In genomic region chr13:73998631-73999030, GRCh38 we compare ENCODE assay signal across 9 cellular contexts.
DNase-seq lines count a peak whose midpoint lies in the region; ATAC-seq, FAIRE-seq and TF ChIP-seq lines count a peak whose summit lies in the region.
"Had no signal": no experiment of that assay in that cellular context is flagged by ENCODE, and none has a peak within 500 bp of the region (broad histone marks: within the 10 kb centered on the region; RNA-seq: fewer than 3 reads in every experiment).

No MANE protein-coding gene starts in this region.

- POLR2A ChIA-PET in HepG2 (lab: Yijun Ruan, JAX) = no interaction called here

- WGBS in HepG2 (ENCODE audit: low lambda C conversion rate) = 61% methylated on average over 2 of the region's 2 CpGs
- WGBS in esophagus squamous epithelium, 2 donors = 43 to 81% methylated on average over 2 of the region's 2 CpGs

- intact Hi-C loops in left ventricle myocardium inferior (cut with micrococcal nuclease) = no loop called here
- intact Hi-C loops in HepG2 (cut with micrococcal nuclease; ENCODE audit: unreplicated experiment) = no loop called here
- intact Hi-C loops in esophagus squamous epithelium (cut with DNase I) = no loop called here

- no peak overlapping the region for H2AFZ ChIP-seq in HepG2 (ENCODE audit: low read length)

- no peak for TF ChIP-seq POLR2A in HepG2 (IDR thresholded peaks at IDR 0.05; ENCODE audit: insufficient read depth in 1 of 2, low read depth in 2 of 2, low read length in 2 of 2)
- no peak for TF ChIP-seq POLR2A in esophagus squamous epithelium (IDR thresholded peaks at IDR 0.05)

- peak overlapping the region; percentile 61 for H3K27ac Mint-ChIP-seq in type B pancreatic cell
- H3K27ac Mint-ChIP-seq: T-helper 1 cell treated with Interleukin-12 subunit alpha and Interleukin-12 subunit beta and Interleukin-4 antibody, amounts not matched to agents 30 μg/mL and 1 μg/mL, for 36 hours had no signal

- peaks cover 17% of the 10 kb centered on the region for H3K4me1 ChIP-seq in cardiac muscle cell (ENCODE audit: low read depth)
- peaks cover 22% of the 10 kb centered on the region for H3K4me1 ChIP-seq in left ventricle myocardium inferior
- H3K4me1 ChIP-seq in HepG2 (ENCODE audit: insufficient read depth, low read length) = no peaks in the 10 kb centered on the region
- H3K4me1 ChIP-seq in esophagus squamous epithelium = peaks cover 0 to 8% (median 0%) of the 10 kb centered on the region in 3 donors

- H3K4me2 ChIP-seq in HepG2 (ENCODE audit: low read depth, low read length) = no peak overlapping the region

- no TSS peak for BruUV-seq in HepG2 (replicated peaks; lab: Mats Ljungman, UMichigan)

- no peak for FAIRE-seq in HepG2 (lab: Jason Lieb, UNC)

- H3K4me3 Mint-ChIP-seq in type B pancreatic cell = no peak overlapping the region
- H3K4me3 Mint-ChIP-seq: T-helper 1 cell treated with Interleukin-12 subunit alpha and Interleukin-12 subunit beta and Interleukin-4 antibody, amounts not matched to agents 30 μg/mL and 1 μg/mL, for 36 hours had no signal

- no peaks in the 10 kb centered on the region for H3K9me3 ChIP-seq in cardiac muscle cell (ENCODE audit: low read depth)
- no peaks in the 10 kb centered on the region for H3K9me3 ChIP-seq in left ventricle myocardium inferior (replicated peaks)
- H3K9me3 ChIP-seq in HepG2 (ENCODE audit: low read length) = no peaks in the 10 kb centered on the region
- H3K9me3 ChIP-seq in esophagus squamous epithelium = no peaks in the 10 kb centered on the region

- TF ChIP-seq EP300 in HepG2 (IDR thresholded peaks at IDR 0.05; ENCODE audit: low read depth in 2 of 2, low read length in 2 of 2) = no peak
- TF ChIP-seq EP300 in HepG2 (CRISPR knock-in tag; IDR thresholded peaks at IDR 0.05; ENCODE audit: borderline replicate concordance) = no peak

- H3K9me3 Mint-ChIP-seq in type B pancreatic cell = no peaks in the 10 kb centered on the region
- H3K9me3 Mint-ChIP-seq: T-helper 1 cell treated with Interleukin-12 subunit alpha and Interleukin-12 subunit beta and Interleukin-4 antibody, amounts not matched to agents 30 μg/mL and 1 μg/mL, for 36 hours had no signal

- H3K27ac ChIP-seq in cardiac muscle cell (peak overlapping the region; percentile 21), left ventricle myocardium inferior (replicated peaks) (no peak overlapping the region), HepG2 (ENCODE audit: extremely low read length, insufficient read depth, low read length) (no peak overlapping the region), esophagus squamous epithelium (no peak overlapping the region)

- no peaks in the 10 kb centered on the region for H3K27me3 Mint-ChIP-seq in type B pancreatic cell

- CTCF ChIA-PET in HepG2 (lab: Yijun Ruan, JAX; ENCODE audit: low intra/inter-chr PET ratio, low total read pairs) = no interaction called here

- no peak for TF ChIP-seq RAD21 in HepG2 (CRISPR knock-in tag; IDR thresholded peaks at IDR 0.05)

- no peak overlapping the region for H3K9ac ChIP-seq in HepG2 (ENCODE audit: insufficient read depth, low read depth, low read length)

- H3K36me3 Mint-ChIP-seq in type B pancreatic cell = peaks cover 9% of the 10 kb centered on the region

- H3K27me3 ChIP-seq in cardiac muscle cell (no peaks in the 10 kb centered on the region), left ventricle myocardium inferior (ENCODE audit: low read depth) (no peaks in the 10 kb centered on the region), HepG2 (ENCODE audit: control insufficient read depth in 1 of 2, insufficient read depth in 2 of 2, low read length in 2 of 2) (no peaks in the 10 kb centered on the region), esophagus squamous epithelium (no peaks in the 10 kb centered on the region)

- no peaks in the 10 kb centered on the region for H4K20me1 ChIP-seq in HepG2 (ENCODE audit: insufficient read depth, low read length)

- TF ChIP-seq CTCF in cardiac muscle cell (IDR thresholded peaks at IDR 0.05; ENCODE audit: low read depth, low read length) (no peak), left ventricle myocardium inferior (IDR thresholded peaks at IDR 0.05; ENCODE audit: borderline replicate concordance) (no peak), type B pancreatic cell (conservative IDR thresholded peaks at IDR 0.05) (no peak), HepG2 (CRISPR knock-in tag; IDR thresholded peaks at IDR 0.05) (no peak), esophagus squamous epithelium (IDR thresholded peaks at IDR 0.05) (no peak)

- H3K4me3 ChIP-seq in cardiac muscle cell (no peak overlapping the region), left ventricle myocardium inferior (no peak overlapping the region), HepG2 (replicated peaks in 1 of 3; ENCODE audit: insufficient read depth in 1 of 3, low read depth in 2 of 3, low read length in 3 of 3) (no peak overlapping the region), esophagus squamous epithelium (no peak overlapping the region)

- in situ Hi-C loops in HepG2 (cut with HindIII; ENCODE audit: extremely low pct_ligation_motif_present, low pct_unique_long_range_greater_than_20kb) = no loop called here

- DNase-seq in cardiac muscle cell (ENCODE audit: low read depth in 1 of 2, low spot score in 1 of 2) (no peak), left ventricle myocardium inferior (no peak), type B pancreatic cell (ENCODE audit: extremely low spot score, unreplicated experiment) (no peak), HepG2 (ENCODE audit: low spot score) (no peak), esophagus squamous epithelium (lab: John Stamatoyannopoulos, UW) (no peak), D341Med (ENCODE audit: low spot score) (no peak)

- no peaks in the 10 kb centered on the region for H3K79me2 ChIP-seq in HepG2 (ENCODE audit: insufficient read depth, low read length)

- H3K36me3 ChIP-seq in cardiac muscle cell (no peaks in the 10 kb centered on the region), left ventricle myocardium inferior (no peaks in the 10 kb centered on the region), HepG2 (replicated peaks in 1 of 2; ENCODE audit: control insufficient read depth in 1 of 2, insufficient read depth in 2 of 2, low read length in 2 of 2) (no peaks in the 10 kb centered on the region), esophagus squamous epithelium (no peaks in the 10 kb centered on the region)

- peak; percentile 69 for ATAC-seq in GM21825 (IDR thresholded peaks at IDR 0.05; ENCODE audit: unreplicated experiment)
- peak; percentile 90 for ATAC-seq in HG03520 (IDR thresholded peaks at IDR 0.05; ENCODE audit: unreplicated experiment)
- no peak for ATAC-seq in HepG2

- H3K4me1 Mint-ChIP-seq in type B pancreatic cell (ENCODE audit: unreplicated experiment) = peaks cover 4% of the 10 kb centered on the region

TF ChIP-seq in HepG2, 621 proteins besides CTCF, POLR2A, EP300 and RAD21:
- TF ChIP-seq, protein P1, sequence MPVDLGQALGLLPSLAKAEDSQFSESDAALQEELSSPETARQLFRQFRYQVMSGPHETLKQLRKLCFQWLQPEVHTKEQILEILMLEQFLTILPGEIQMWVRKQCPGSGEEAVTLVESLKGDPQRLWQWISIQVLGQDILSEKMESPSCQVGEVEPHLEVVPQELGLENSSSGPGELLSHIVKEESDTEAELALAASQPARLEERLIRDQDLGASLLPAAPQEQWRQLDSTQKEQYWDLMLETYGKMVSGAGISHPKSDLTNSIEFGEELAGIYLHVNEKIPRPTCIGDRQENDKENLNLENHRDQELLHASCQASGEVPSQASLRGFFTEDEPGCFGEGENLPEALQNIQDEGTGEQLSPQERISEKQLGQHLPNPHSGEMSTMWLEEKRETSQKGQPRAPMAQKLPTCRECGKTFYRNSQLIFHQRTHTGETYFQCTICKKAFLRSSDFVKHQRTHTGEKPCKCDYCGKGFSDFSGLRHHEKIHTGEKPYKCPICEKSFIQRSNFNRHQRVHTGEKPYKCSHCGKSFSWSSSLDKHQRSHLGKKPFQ (CRISPR knock-in tag; IDR thresholded peaks at IDR 0.05; ENCODE audit: insufficient replicate concordance) = no peak
- TF ChIP-seq ZNF264 (CRISPR knock-in tag; IDR thresholded peaks at IDR 0.05) = no peak
- TF ChIP-seq, protein P2, sequence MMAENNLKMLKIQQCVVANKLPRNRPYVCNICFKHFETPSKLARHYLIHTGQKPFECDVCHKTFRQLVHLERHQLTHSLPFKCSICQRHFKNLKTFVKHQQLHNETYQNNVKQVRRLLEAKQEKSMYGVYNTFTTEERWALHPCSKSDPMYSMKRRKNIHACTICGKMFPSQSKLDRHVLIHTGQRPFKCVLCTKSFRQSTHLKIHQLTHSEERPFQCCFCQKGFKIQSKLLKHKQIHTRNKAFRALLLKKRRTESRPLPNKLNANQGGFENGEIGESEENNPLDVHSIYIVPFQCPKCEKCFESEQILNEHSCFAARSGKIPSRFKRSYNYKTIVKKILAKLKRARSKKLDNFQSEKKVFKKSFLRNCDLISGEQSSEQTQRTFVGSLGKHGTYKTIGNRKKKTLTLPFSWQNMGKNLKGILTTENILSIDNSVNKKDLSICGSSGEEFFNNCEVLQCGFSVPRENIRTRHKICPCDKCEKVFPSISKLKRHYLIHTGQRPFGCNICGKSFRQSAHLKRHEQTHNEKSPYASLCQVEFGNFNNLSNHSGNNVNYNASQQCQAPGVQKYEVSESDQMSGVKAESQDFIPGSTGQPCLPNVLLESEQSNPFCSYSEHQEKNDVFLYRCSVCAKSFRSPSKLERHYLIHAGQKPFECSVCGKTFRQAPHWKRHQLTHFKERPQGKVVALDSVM (CRISPR knock-in tag; IDR thresholded peaks at IDR 0.05) = no peak
- TF ChIP-seq PCBP2 (optimal IDR thresholded peaks at IDR 0.05; ENCODE audit: low read depth, low read length, poor library complexity, severe bottlenecking) = no peak
- no peak for TF ChIP-seq HCFC1 (IDR thresholded peaks at IDR 0.05; ENCODE audit: low read depth, low read length)
- no peak for TF ChIP-seq NFKBIZ (CRISPR knock-in tag; IDR thresholded peaks at IDR 0.05)
- no peak for TF ChIP-seq FOXA3 (CRISPR knock-in tag; IDR thresholded peaks at IDR 0.05)
- no peak for TF ChIP-seq RARA (CRISPR knock-in tag; IDR thresholded peaks at IDR 0.05)
- no peak for TF ChIP-seq ZFP37 (CRISPR knock-in tag; IDR thresholded peaks at IDR 0.05; ENCODE audit: borderline replicate concordance)
- no peak for TF ChIP-seq ZFP90 (CRISPR knock-in tag; IDR thresholded peaks at IDR 0.05; ENCODE audit: borderline replicate concordance)
- no peak for TF ChIP-seq AKAP8 (CRISPR knock-in tag; IDR thresholded peaks at IDR 0.05)
- no peak for TF ChIP-seq PAF1 (CRISPR knock-in tag; IDR thresholded peaks at IDR 0.05)
- no peak for TF ChIP-seq ZNF746 (CRISPR knock-in tag; IDR thresholded peaks at IDR 0.05)
- no peak for TF ChIP-seq NCOR1 (IDR thresholded peaks at IDR 0.05; ENCODE audit: borderline replicate concordance, low read length)
- no peak for TF ChIP-seq ZNF83 (CRISPR knock-in tag; IDR thresholded peaks at IDR 0.05; ENCODE audit: borderline replicate concordance)
- TF ChIP-seq ZNF329 (CRISPR knock-in tag; IDR thresholded peaks at IDR 0.05; ENCODE audit: low read depth) = no peak
- no peak for TF ChIP-seq HOXA5 (CRISPR knock-in tag; IDR thresholded peaks at IDR 0.05)
